8 cellular contexts compared by ENCODE assay signal in genomic region chr11:130861902-130862552, GRCh38. TPM values are rescaled to one million over a fixed set of nuclear protein-coding genes. Genes with fewer than 3 reads are reported as not detected.
DNase-seq lines count a peak whose midpoint lies in the region; ATAC-seq and TF ChIP-seq lines count a peak whose summit lies in the region.

No MANE protein-coding gene starts in this region.

- H3K27me3 ChIP-seq in SJCRH30, result no peaks in the 10 kb centered on the region
- H3K27me3 ChIP-seq in gastroesophageal sphincter, result no peaks in the 10 kb centered on the region
- H3K27me3 ChIP-seq in thoracic aorta (replicated peaks; ENCODE audit: insufficient read depth), result no peaks in the 10 kb centered on the region

- CTCF ChIA-PET in HEK293T (lab: Yijun Ruan, JAX), result interaction anchor here (0.5 to 3.8 kb wide), 17 partner anchors 9 to 1003 kb away, joined by 3 to 25 read pairs (median 4); partner anchors contain the start of gene ADAMTS8

- H3K9me3 ChIP-seq in SJCRH30 (replicated peaks) (no peaks in the 10 kb centered on the region), gastroesophageal sphincter (no peaks in the 10 kb centered on the region), thoracic aorta (no peaks in the 10 kb centered on the region)

- H3K27me3 Mint-ChIP-seq in osteocyte (ENCODE audit: unreplicated experiment), result no peaks in the 10 kb centered on the region

- peak; percentile 65 for DNase-seq in GF-D8 (lab: John Stamatoyannopoulos, UW)
- peak; percentile 83 for DNase-seq in HEK293T (ENCODE audit: extremely low spot score)
- DNase-seq in MV-4-11 (lab: John Stamatoyannopoulos, UW), result peak; percentile 69
- peak; percentile 83 to 91 for DNase-seq in SJCRH30
- DNase-seq in activated gamma-delta T cell (lab: John Stamatoyannopoulos, UW), result peak; percentile 63
- DNase-seq in osteocyte (ENCODE audit: extremely low spot score, unreplicated experiment), result peak; percentile 95
- peak; percentile 83 for DNase-seq in thoracic aorta (ENCODE audit: low spot score)

- peaks cover 20% of the 10 kb centered on the region for H3K4me1 Mint-ChIP-seq in osteocyte (ENCODE audit: unreplicated experiment)

- H3K27ac ChIP-seq in SJCRH30 (peak overlapping the region; percentile 18; the same call in 1 of the 2 replicates), gastroesophageal sphincter (peak overlapping the region in 2 of 4 donors; percentile 37 to 41), thoracic aorta (peak overlapping the region; percentile 80 to 87)

- no peak overlapping the region for H3K4me3 Mint-ChIP-seq in osteocyte (ENCODE audit: unreplicated experiment)

- peak overlapping the region; percentile 45 for H3K27ac Mint-ChIP-seq in osteocyte (ENCODE audit: unreplicated experiment)

- H3K36me3 Mint-ChIP-seq in osteocyte (ENCODE audit: unreplicated experiment), result no peaks in the 10 kb centered on the region

- TF ChIP-seq CTCF in gastroesophageal sphincter (IDR thresholded peaks at IDR 0.05) (peak; percentile 99 to 100 (median 100)), osteocyte (IDR thresholded peaks at IDR 0.05) (peak; percentile 100), thoracic aorta (IDR thresholded peaks at IDR 0.05) (peak; percentile 100)

- TF ChIP-seq POLR2A in gastroesophageal sphincter (IDR thresholded peaks at IDR 0.05), result no peak

- H3K36me3 ChIP-seq in SJCRH30 (no peaks in the 10 kb centered on the region), gastroesophageal sphincter (no peaks in the 10 kb centered on the region), thoracic aorta (no peaks in the 10 kb centered on the region)

- H3K4me1 ChIP-seq in SJCRH30 (peaks cover 11% of the 10 kb centered on the region), gastroesophageal sphincter (peaks cover 0 to 47% (median 15%) of the 10 kb centered on the region in 3 donors), thoracic aorta (ENCODE audit: control insufficient read depth in 1 of 2, low read depth in 2 of 2) (peaks cover 17 to 53% of the 10 kb centered on the region in 2 donors)

- POLR2A ChIA-PET in HEK293T (lab: Yijun Ruan, JAX), result no interaction called here

- H3K4me3 ChIP-seq in SJCRH30 (no peak overlapping the region; the same call in 1 of the 2 replicates), gastroesophageal sphincter (no peak overlapping the region), thoracic aorta (peak overlapping the region; percentile 59)

- TF ChIP-seq EP300 in gastroesophageal sphincter (IDR thresholded peaks at IDR 0.05), result no peak

- 41 to 64% methylated on average over 3 to 5 of the region's 25 CpGs for WGBS in gastroesophageal sphincter (ENCODE audit: low coverage in 1 of 2), 2 donors

- ATAC-seq in gastroesophageal sphincter, result peak; percentile 80
- peak; percentile 11 for ATAC-seq in thoracic aorta (ENCODE audit: insufficient number of reproducible peaks, low FRiP score, low read depth)

- H3K9me3 Mint-ChIP-seq in osteocyte (ENCODE audit: unreplicated experiment), result no peaks in the 10 kb centered on the region

TF ChIP-seq in HEK293T, 16 proteins besides CTCF, POLR2A, EP300 and RAD21:
- TF ChIP-seq TARDBP (IDR thresholded peaks at IDR 0.05) (no peak), FOXA1 (IDR thresholded peaks at IDR 0.05) (no peak), L3MBTL2 (conservative IDR thresholded peaks at IDR 0.05) (no peak), ELF4 (IDR thresholded peaks at IDR 0.05) (no peak), NFRKB (IDR thresholded peaks at IDR 0.05) (no peak), BHLHE40 (IDR thresholded peaks at IDR 0.05; ENCODE audit: borderline replicate concordance) (no peak), LEF1 (IDR thresholded peaks at IDR 0.05; ENCODE audit: borderline replicate concordance) (no peak), SP1 (IDR thresholded peaks at IDR 0.05) (no peak), SUZ12 (IDR thresholded peaks at IDR 0.05) (no peak), FOXM1 (IDR thresholded peaks at IDR 0.05; ENCODE audit: borderline replicate concordance) (no peak), FOXK2 (IDR thresholded peaks at IDR 0.05) (no peak), ZNF384 (IDR thresholded peaks at IDR 0.05) (no peak), CTBP1 (IDR thresholded peaks at IDR 0.05; ENCODE audit: borderline replicate concordance) (no peak), ARNT (IDR thresholded peaks at IDR 0.05) (no peak)

RNA-seq across cellular contexts. Expression of gene SNX19, which starts 54.3 kb away (rescaled TPM):
- total RNA-seq in SJCRH30 (2014; rRNA removed; shearing (Covaris generic)), result 34.6 and 36.6 TPM in 2 replicates
- total RNA-seq in gastroesophageal sphincter (100 to 1,000 TPM; 110 to 131 (median 119) TPM), osteocyte (68.4 and 71.1 TPM in 2 replicates), thoracic aorta (100 to 1,000 TPM; 102 to 126 TPM)
